Comparison of ENCODE assay signal across 1 cellular context in the genomic region with DNA sequence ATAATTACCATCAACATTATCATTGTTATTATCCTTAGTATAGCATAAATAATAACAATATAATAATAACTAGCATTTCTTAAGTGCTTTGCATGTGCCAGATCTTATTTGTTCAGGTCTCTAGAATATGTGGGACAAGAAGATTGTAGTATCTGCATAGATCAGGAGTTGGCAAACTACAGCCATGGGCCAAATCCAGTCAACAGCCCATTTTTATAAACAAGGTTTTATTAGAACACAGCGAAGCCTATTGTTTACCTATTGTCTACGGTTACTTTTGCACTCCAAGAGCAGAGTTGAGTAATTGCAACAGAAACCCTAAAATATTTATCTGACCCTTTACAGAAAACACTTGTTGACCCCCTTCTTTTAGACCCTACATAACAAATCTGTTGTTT.
TF ChIP-seq lines count a peak whose summit lies in the region.

No MANE protein-coding gene starts in this region.

TF ChIP-seq in HCT116, 20 proteins besides CTCF, POLR2A, EP300 and RAD21 (continued from another document):
- TF ChIP-seq, protein P1, sequence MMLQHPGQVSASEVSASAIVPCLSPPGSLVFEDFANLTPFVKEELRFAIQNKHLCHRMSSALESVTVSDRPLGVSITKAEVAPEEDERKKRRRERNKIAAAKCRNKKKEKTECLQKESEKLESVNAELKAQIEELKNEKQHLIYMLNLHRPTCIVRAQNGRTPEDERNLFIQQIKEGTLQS (IDR thresholded peaks at IDR 0.05), result no peak
- TF ChIP-seq ZFX (IDR thresholded peaks at IDR 0.05), result no peak
- no peak for TF ChIP-seq CBX3 (IDR thresholded peaks at IDR 0.05; ENCODE audit: low read depth)
- no peak for TF ChIP-seq EZH2 (IDR thresholded peaks at IDR 0.05)
- TF ChIP-seq CEBPB (IDR thresholded peaks at IDR 0.05; ENCODE audit: low read depth), result no peak
- TF ChIP-seq SP1 (IDR thresholded peaks at IDR 0.05; ENCODE audit: low read depth), result no peak
- TF ChIP-seq YY1 (IDR thresholded peaks at IDR 0.05; ENCODE audit: extremely low read depth, insufficient replicate concordance, low read depth, low read length), result no peak
- no peak for TF ChIP-seq POLR2AphosphoS5 (IDR thresholded peaks at IDR 0.05; ENCODE audit: low read depth, low read length)
- TF ChIP-seq ELF1 (IDR thresholded peaks at IDR 0.05; ENCODE audit: borderline replicate concordance, low read depth), result no peak
- TF ChIP-seq ZNF274 (IDR thresholded peaks at IDR 0.05; ENCODE audit: low read depth, low read length), result no peak
- no peak for TF ChIP-seq SRF (IDR thresholded peaks at IDR 0.05; ENCODE audit: low read depth)
- TF ChIP-seq FOSL1 (IDR thresholded peaks at IDR 0.05; ENCODE audit: low read depth), result no peak
